In the genomic region with DNA sequence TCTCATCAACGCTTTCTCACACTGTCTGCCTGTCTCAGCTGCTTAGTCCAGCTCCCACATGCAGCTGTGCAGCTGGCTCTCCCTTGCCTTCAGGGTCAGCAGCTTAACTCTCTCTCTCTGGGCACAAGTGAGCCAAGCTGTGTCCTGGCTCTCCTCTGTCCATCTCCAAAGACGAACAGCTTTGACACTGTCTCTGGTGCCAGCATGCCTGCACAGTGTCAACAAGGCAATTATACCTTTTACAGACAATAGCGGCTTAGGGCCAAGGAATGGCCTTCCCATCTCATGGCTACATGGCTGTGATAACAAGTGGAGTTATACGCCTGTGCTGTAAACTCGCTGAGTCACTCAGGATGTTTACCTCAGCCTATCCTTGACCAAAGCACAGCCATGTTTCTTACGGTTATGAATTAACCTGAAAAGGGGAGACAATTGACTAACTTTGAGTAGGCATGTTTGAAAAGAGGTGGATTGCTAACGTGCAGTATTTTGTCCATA, we compare ENCODE assay signal across 17 cellular contexts. TPM values are rescaled to one million over a fixed set of nuclear protein-coding genes. Genes with fewer than 3 reads are reported as not detected.
DNase-seq lines count a peak whose midpoint lies in the region; ATAC-seq and TF ChIP-seq lines count a peak whose summit lies in the region.
"Had no signal": no experiment of that assay in that cellular context is flagged by ENCODE, and none has a peak within 500 bp of the region (broad histone marks: within the 10 kb centered on the region; RNA-seq: fewer than 3 reads in every experiment).

No MANE protein-coding gene starts in this region.

- TF ChIP-seq EP300 in ovary (IDR thresholded peaks at IDR 0.05) = no peak

- TF ChIP-seq POLR2A in body of pancreas (IDR thresholded peaks at IDR 0.05) (no peak), ovary (IDR thresholded peaks at IDR 0.05) (no peak)

- peak; percentile 56 for ATAC-seq in body of pancreas
- no peak for ATAC-seq in GM18861 (IDR thresholded peaks at IDR 0.05; ENCODE audit: unreplicated experiment)
- ATAC-seq in HG02678 (IDR thresholded peaks at IDR 0.05; ENCODE audit: unreplicated experiment) = no peak

- H3K27ac ChIP-seq in body of pancreas = peak overlapping the region; percentile 42 to 51 (median 49)
- H3K27ac ChIP-seq in ovary = peak overlapping the region in 1 of 2 donors; percentile 11
- H3K27ac ChIP-seq: C4-2B had no signal

- peak; percentile 73 for DNase-seq in DMS53 treated with DMSO at 0.1 percent for 48 hours (lab: John Stamatoyannopoulos, UW; ENCODE audit: unreplicated experiment)
- peak; percentile 86 for DNase-seq in NCI-H69 (lab: John Stamatoyannopoulos, UW)
- peak; percentile 28 to 65 (median 42) for DNase-seq in body of pancreas
- DNase-seq in ovary = peak in 4 of 5 donors; percentile 27 to 38 (median 32)
- no peak for DNase-seq in NOMO-1 (lab: John Stamatoyannopoulos, UW; ENCODE audit: unreplicated experiment in 2 of 2)
- DNase-seq: activated CD4-positive, alpha-beta T cell treated with anti-CD3 and anti-CD28 coated beads for 4 hours; activated T-cell treated with anti-CD3 and anti-CD28 coated beads for 4 hours; effector CD8-positive, alpha-beta T cell; kidney; NCI-H1694 treated with DMSO at 0.1 percent for 48 hours; NCI-H524 treated with DMSO at 0.1 percent for 48 hours; stimulated activated CD4-positive, alpha-beta T cell treated with anti-CD3 and anti-CD28 coated beads, Interleukin-15, amount 100 ng/mL, for 24 hours had no signal

- H3K4me1 ChIP-seq in body of pancreas (peaks cover 33% of the 10 kb centered on the region), ovary (ENCODE audit: insufficient read depth) (peaks cover 2% of the 10 kb centered on the region)

- no peaks in the 10 kb centered on the region for H3K27me3 ChIP-seq in body of pancreas
- no peaks in the 10 kb centered on the region for H3K27me3 ChIP-seq in ovary

- H3K36me3 ChIP-seq in body of pancreas (replicated peaks in 1 of 2; ENCODE audit: insufficient read depth in 1 of 2, low read depth in 2 of 2) (no peaks in the 10 kb centered on the region), ovary (no peaks in the 10 kb centered on the region)

- 35% methylated on average over 7 of the region's 7 CpGs for WGBS in body of pancreas, 2 donors
- 23 to 36% (median 28%) methylated on average over 7 of the region's 7 CpGs for WGBS in ovary, 3 donors

- H3K9me3 ChIP-seq in body of pancreas = no peaks in the 10 kb centered on the region
- no peaks in the 10 kb centered on the region for H3K9me3 ChIP-seq in ovary

- intact Hi-C loops in body of pancreas (cut with DNase I) (no loop called here), ovary (cut with DNase I) (loop anchor here in 1 of 4 donors (10.0 kb wide), 1 partner anchor 74 kb away; no protein-coding TSS in a partner anchor)

- H3K4me3 ChIP-seq in body of pancreas (no peak overlapping the region), ovary (no peak overlapping the region)

- TF ChIP-seq CTCF in body of pancreas (IDR thresholded peaks at IDR 0.05) (no peak), ovary (IDR thresholded peaks at IDR 0.05) (no peak)

RNA-seq across cellular contexts. Expression of a gene that starts 38.4 kb away (rescaled TPM):
- not detected for total RNA-seq in body of pancreas
- under 1 TPM in 3 of 7 donors, not detected in 4; 0.20 to 0.36 (median 0.32) TPM for total RNA-seq in ovary
- polyA plus RNA-seq in ovary = under 1 TPM; 0.10 to 0.25 TPM
- total RNA-seq: Daoy, kidney, RPMI7951 had no signal

RNA-seq across cellular contexts. Expression of a gene that starts 38.4 kb away (rescaled TPM):
- total RNA-seq in body of pancreas = 10 to 100 TPM; 32.7 to 36.6 TPM
- 10 to 100 TPM; 10.1 to 28.4 (median 18.9) TPM for total RNA-seq in ovary
- 10 to 100 TPM in 1 of 2 donors, 1 to 10 TPM in 1; 7.0 to 16.4 TPM for polyA plus RNA-seq in ovary

Comparison
In these comparisons a context has a peak if more than half of its experiments do, and no peak if none do; other contexts are left out.
1. DNase-seq: peak in DMS53 treated with DMSO at 0.1 percent for 48 hours (single experiment), NCI-H69 (single experiment), body of pancreas (4 of 4) and ovary (4 of 5); none in NOMO-1 (0 of 2).